ENCODE assay signal across 13 cellular contexts in the genomic region with DNA sequence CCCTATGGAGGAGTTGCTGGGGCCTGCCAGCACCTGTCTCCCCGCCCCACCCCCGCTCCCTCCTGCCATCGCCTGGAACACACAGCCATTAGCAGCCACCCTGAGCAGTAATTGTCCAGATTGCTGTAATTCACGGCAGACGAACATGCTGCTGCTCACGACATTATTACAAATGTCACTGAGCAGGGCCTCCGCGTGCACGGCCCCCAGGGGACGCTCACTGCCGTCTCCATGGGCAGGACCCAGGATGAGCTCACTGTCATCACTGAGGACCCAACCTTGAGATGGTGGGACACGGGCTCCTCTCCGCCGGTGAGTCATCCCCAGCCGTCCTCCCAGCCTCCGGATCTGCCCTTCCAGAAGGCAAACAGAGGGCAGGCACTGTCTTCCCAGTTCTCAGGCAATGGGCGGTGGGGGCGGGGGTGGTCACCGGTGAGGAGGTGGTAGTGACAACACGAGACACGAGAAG.
DNase-seq lines count a peak whose midpoint lies in the region; ATAC-seq and TF ChIP-seq lines count a peak whose summit lies in the region.
"Had no signal": no experiment of that assay in that cellular context is flagged by ENCODE, and none has a peak within 500 bp of the region (broad histone marks: within the 10 kb centered on the region; RNA-seq: fewer than 3 reads in every experiment).

No MANE protein-coding gene starts in this region.

- intact Hi-C loops in left ventricle myocardium superior (cut with micrococcal nuclease): no loop called here
- intact Hi-C loops in mucosa of descending colon (cut with DNase I, micrococcal nuclease): no loop called here

- no peaks in the 10 kb centered on the region for H3K27me3 ChIP-seq in right atrium auricular region
- H3K27me3 ChIP-seq: upper lobe of right lung had no signal

- H3K4me1 ChIP-seq in right atrium auricular region: peaks cover 5 to 96% of the 10 kb centered on the region in 2 donors
- peaks cover 49% of the 10 kb centered on the region for H3K4me1 ChIP-seq in mucosa of descending colon (ENCODE audit: low read depth)

- H3K9me3 ChIP-seq in right atrium auricular region: no peaks in the 10 kb centered on the region
- H3K9me3 ChIP-seq in mucosa of descending colon: no peaks in the 10 kb centered on the region
- H3K9me3 ChIP-seq: upper lobe of right lung had no signal

- H3K36me3 ChIP-seq in right atrium auricular region: peaks cover 23% of the 10 kb centered on the region
- H3K36me3 ChIP-seq in mucosa of descending colon (ENCODE audit: low read depth): no peaks in the 10 kb centered on the region

- TF ChIP-seq CTCF in right atrium auricular region (IDR thresholded peaks at IDR 0.05): no peak
- no peak for TF ChIP-seq CTCF in VCaP (conservative IDR thresholded peaks at IDR 0.05)
- TF ChIP-seq CTCF in mucosa of descending colon (IDR thresholded peaks at IDR 0.05): no peak

- peak overlapping the region; percentile 91 to 94 for H3K27ac ChIP-seq in right atrium auricular region
- peak overlapping the region; percentile 95 for H3K27ac ChIP-seq in VCaP
- H3K27ac ChIP-seq: upper lobe of right lung had no signal

- ATAC-seq in left ventricle myocardium superior (no peak), mucosa of descending colon (no peak), GM18873 (IDR thresholded peaks at IDR 0.05; ENCODE audit: low FRiP score, unreplicated experiment) (no peak)
- ATAC-seq: activated naive CD4-positive, alpha-beta T cell treated with anti-CD3 and anti-CD28 coated beads, Interleukin-2, amount 50 U/mL, for 72 hours; naive thymus-derived CD8-positive, alpha-beta T cell; upper lobe of right lung had no signal

- DNase-seq in right atrium auricular region (ENCODE audit: low spot score) (no peak), left ventricle myocardium superior (no peak), left kidney (ENCODE audit: low read depth, low spot score) (peak; percentile 46), NOMO-1 treated with DMSO at 0.1 percent for 48 hours (lab: John Stamatoyannopoulos, UW; ENCODE audit: unreplicated experiment) (no peak), mucosa of descending colon (no peak)
- no peak for DNase-seq in activated effector memory CD4-positive, alpha-beta T cell treated with anti-CD3 and anti-CD28 coated beads, Interleukin-2, amount 50 U/mL, for 16 hours
- DNase-seq: DMS79 treated with DMSO at 0.1 percent for 48 hours; naive thymus-derived CD8-positive, alpha-beta T cell; upper lobe of right lung had no signal

- H3K4me3 ChIP-seq in right atrium auricular region: no peak overlapping the region
- H3K4me3 ChIP-seq in mucosa of descending colon: no peak overlapping the region
- H3K4me3 ChIP-seq: skin epidermis, upper lobe of right lung had no signal
